Comparison of ENCODE assay signal across 17 cellular contexts in the genomic region with DNA sequence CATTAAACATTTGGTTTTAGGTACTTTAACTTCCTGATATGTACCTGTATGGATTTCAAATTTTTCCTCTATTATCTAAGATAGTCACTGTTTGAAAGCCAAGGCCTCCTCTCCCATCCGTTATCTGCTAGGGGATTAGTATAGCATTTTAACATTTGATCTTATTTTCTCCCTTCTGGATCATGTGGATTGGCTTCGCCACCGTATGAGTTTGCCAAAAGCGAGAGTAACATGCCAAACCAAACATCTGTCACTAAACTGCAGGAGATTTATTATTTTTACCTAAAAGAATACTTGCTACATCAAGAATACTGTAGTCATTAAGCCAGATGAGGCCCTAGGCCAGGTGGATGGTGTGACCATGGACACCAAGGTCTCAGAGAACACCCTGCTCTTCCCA. TPM values are rescaled to one million over a fixed set of nuclear protein-coding genes. Genes with fewer than 3 reads are reported as not detected.
A peak's percentile ranks its signal among the peaks of the same experiment; 100 is the strongest.
DNase-seq lines count a peak whose midpoint lies in the region; ATAC-seq and TF ChIP-seq lines count a peak whose summit lies in the region.
"Had no signal": no experiment of that assay in that cellular context is flagged by ENCODE, and none has a peak within 500 bp of the region (broad histone marks: within the 10 kb centered on the region; RNA-seq: fewer than 3 reads in every experiment).

No MANE protein-coding gene starts in this region.

- DNase-seq in G401 (ENCODE audit: low spot score) (peak; percentile 35), NCI-H446 (lab: John Stamatoyannopoulos, UW) (peak; percentile 72 to 81), cerebellar cortex (ENCODE audit: low spot score) (peak; percentile 24), osteoblast (ENCODE audit: insufficient read length, low spot score, missing footprints) (peak; percentile 62), T-helper 1 cell (no peak), HEK293T (ENCODE audit: extremely low spot score) (no peak)
- DNase-seq: COR-L47, EL, KBM-7, NCI-H1417 treated with DMSO at 0.1 percent for 48 hours, NCI-H2029 treated with DMSO at 0.1 percent for 48 hours, NCI-H2171 treated with DMSO at 0.1 percent for 48 hours, NCI-H524, SK-N-SH had no signal

- no peaks in the 10 kb centered on the region for H3K9me3 ChIP-seq in osteoblast (ENCODE audit: low read depth, low read length)
- H3K9me3 ChIP-seq: HAP-1, SK-N-SH had no signal

- H2AFZ ChIP-seq in osteoblast (ENCODE audit: low read length): no peak overlapping the region

- in situ Hi-C loops in G401 (cut with HindIII; ENCODE audit: low sequenced_read_pairs): no loop called here

- no peak overlapping the region for H3K27ac ChIP-seq in osteoblast (ENCODE audit: low read depth, low read length)

- H3K79me2 ChIP-seq in osteoblast (ENCODE audit: insufficient read depth, low read length): no peaks in the 10 kb centered on the region

- CTCF ChIA-PET in HEK293T (lab: Yijun Ruan, JAX): no interaction called here

- H3K27me3 ChIP-seq in osteoblast (ENCODE audit: insufficient read depth, low read length): no peaks in the 10 kb centered on the region

- H3K36me3 ChIP-seq in osteoblast (ENCODE audit: insufficient read depth, low read length): no peaks in the 10 kb centered on the region
- H3K36me3 ChIP-seq: HAP-1 had no signal

- H4K20me1 ChIP-seq in osteoblast (ENCODE audit: insufficient read depth, low read length): no peaks in the 10 kb centered on the region

- POLR2A ChIA-PET in HEK293T (lab: Yijun Ruan, JAX): no interaction called here

- H3K4me2 ChIP-seq in osteoblast (ENCODE audit: insufficient read depth, low read length): no peak overlapping the region
- H3K4me2 ChIP-seq: SK-N-SH had no signal

- H3K4me1 ChIP-seq in osteoblast (ENCODE audit: insufficient read depth, low read length): no peaks in the 10 kb centered on the region

- ATAC-seq in HG02798 (IDR thresholded peaks at IDR 0.05; ENCODE audit: poor library complexity, unreplicated experiment): no peak
- ATAC-seq: Panc1 had no signal

- no peak overlapping the region for H3K4me3 ChIP-seq in osteoblast (ENCODE audit: insufficient read depth, low read length)
- H3K4me3 ChIP-seq: HAP-1 had no signal

- no peak for TF ChIP-seq CTCF in osteoblast (IDR thresholded peaks at IDR 0.05; ENCODE audit: extremely low read depth, low read depth, low read length)

TF ChIP-seq in HEK293T, 16 proteins besides CTCF, POLR2A, EP300 and RAD21:
- no peak for TF ChIP-seq L3MBTL2 (conservative IDR thresholded peaks at IDR 0.05)
- no peak for TF ChIP-seq SUZ12 (IDR thresholded peaks at IDR 0.05)
- no peak for TF ChIP-seq ARNT (IDR thresholded peaks at IDR 0.05)
- TF ChIP-seq HDGF (IDR thresholded peaks at IDR 0.05; ENCODE audit: borderline replicate concordance): no peak
- no peak for TF ChIP-seq BHLHE40 (IDR thresholded peaks at IDR 0.05; ENCODE audit: borderline replicate concordance)
- TF ChIP-seq ELF4 (IDR thresholded peaks at IDR 0.05): no peak
- TF ChIP-seq, protein P1, sequence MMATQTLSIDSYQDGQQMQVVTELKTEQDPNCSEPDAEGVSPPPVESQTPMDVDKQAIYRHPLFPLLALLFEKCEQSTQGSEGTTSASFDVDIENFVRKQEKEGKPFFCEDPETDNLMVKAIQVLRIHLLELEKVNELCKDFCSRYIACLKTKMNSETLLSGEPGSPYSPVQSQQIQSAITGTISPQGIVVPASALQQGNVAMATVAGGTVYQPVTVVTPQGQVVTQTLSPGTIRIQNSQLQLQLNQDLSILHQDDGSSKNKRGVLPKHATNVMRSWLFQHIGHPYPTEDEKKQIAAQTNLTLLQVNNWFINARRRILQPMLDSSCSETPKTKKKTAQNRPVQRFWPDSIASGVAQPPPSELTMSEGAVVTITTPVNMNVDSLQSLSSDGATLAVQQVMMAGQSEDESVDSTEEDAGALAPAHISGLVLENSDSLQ (IDR thresholded peaks at IDR 0.05): no peak
- no peak for TF ChIP-seq TARDBP (IDR thresholded peaks at IDR 0.05)
- TF ChIP-seq NFRKB (IDR thresholded peaks at IDR 0.05): no peak
- TF ChIP-seq LEF1 (IDR thresholded peaks at IDR 0.05; ENCODE audit: borderline replicate concordance): no peak
- no peak for TF ChIP-seq CTBP1 (IDR thresholded peaks at IDR 0.05; ENCODE audit: borderline replicate concordance)
- TF ChIP-seq SP1 (IDR thresholded peaks at IDR 0.05): no peak
- no peak for TF ChIP-seq ZNF384 (IDR thresholded peaks at IDR 0.05)
- TF ChIP-seq FOXA1 (IDR thresholded peaks at IDR 0.05): no peak
- TF ChIP-seq FOXM1 (IDR thresholded peaks at IDR 0.05; ENCODE audit: borderline replicate concordance): no peak

RNA-seq across cellular contexts. Expression of a gene that starts 28.5 kb away (rescaled TPM):
- total RNA-seq in G401 (2014; rRNA removed; shearing (Covaris generic)): 14.7 and 16.5 TPM in 2 replicates
- total RNA-seq in osteoblast: 11.2 and 12.4 TPM in 2 replicates

Comparison
In these comparisons a context has a peak if more than half of its experiments do, and no peak if none do; other contexts are left out.
1. DNase-seq: peak in G401 (single experiment), NCI-H446 (2 of 2), cerebellar cortex (single experiment) and osteoblast (single experiment); none in T-helper 1 cell (0 of 5) and HEK293T (single experiment).